In genomic region chr5:25964009-25964372, GRCh38 we compare ENCODE assay signal across 33 cellular contexts.
"Had no signal": no experiment of that assay in that cellular context is flagged by ENCODE, and none has a peak within 500 bp of the region (broad histone marks: within the 10 kb centered on the region; RNA-seq: fewer than 3 reads in every experiment).

No MANE protein-coding gene starts in this region.

- FAIRE-seq: bronchial epithelial cell, colon, endometrium, TTC549, urothelium cell line had no signal

- H3K4me1 ChIP-seq: esophagus squamous epithelium, heart right ventricle, left lung had no signal

- DNase-seq: activated CD4-positive, alpha-beta T cell treated with anti-CD3 and anti-CD28 coated beads for 48 hours; activated CD4-positive, alpha-beta T cell treated with anti-CD3 and anti-CD28 coated beads, Interleukin-2, amount 50 U/mL, for 48 hours; activated CD8-positive, alpha-beta memory T cell treated with anti-CD3 and anti-CD28 coated beads for 24 hours; activated effector memory CD4-positive, alpha-beta T cell treated with anti-CD3 and anti-CD28 coated beads, Interleukin-2, amount 50 U/mL, for 16 hours; activated naive CD4-positive, alpha-beta T cell treated with anti-CD3 and anti-CD28 coated beads for 36 hours; activated naive CD8-positive, alpha-beta T cell treated with anti-CD3 and anti-CD28 coated beads for 36 hours; activated T-cell treated with anti-CD3 and anti-CD28 coated beads, Interleukin-2, amount 50 U/mL, for 1 hour; dermis blood vessel endothelial cell; effector CD8-positive, alpha-beta T cell; esophagus squamous epithelium; foreskin melanocyte; kidney glomerular epithelial cell; left lung; naive B cell; nephron progenitor cell; ovary; stimulated activated CD4-positive, alpha-beta T cell treated with anti-CD3 and anti-CD28 coated beads, Interleukin-15, amount 100 ng/mL, for 24 hours; stimulated activated CD4-positive, alpha-beta T cell treated with anti-CD3 and anti-CD28 coated beads, Interleukin-2, amount 100 ng/mL, for 24 hours; stimulated activated naive CD4-positive, alpha-beta T cell; SW 1271; T-helper 9 cell; trophoblast cell had no signal

- H3K36me3 ChIP-seq: esophagus squamous epithelium, heart right ventricle, ovary, thoracic aorta had no signal

- H3K4me3 ChIP-seq: esophagus squamous epithelium, left lung, lung, ovary, thoracic aorta had no signal

- ATAC-seq: activated CD4-positive, CD25-positive, alpha-beta regulatory T cell treated with anti-CD3 and anti-CD28 coated beads, Interleukin-2, amount 50 U/mL, for 24 hours; left lung had no signal

- H3K27me3 ChIP-seq: esophagus squamous epithelium, heart right ventricle, left lung, ovary had no signal

- H3K27ac ChIP-seq: epithelial cell of prostate, esophagus squamous epithelium, heart right ventricle, left lung, ovary, thoracic aorta, VCaP had no signal

- H3K9me3 ChIP-seq: esophagus squamous epithelium, ovary, thoracic aorta had no signal
